Comparison of ENCODE assay signal across 8 cellular contexts in the genomic region with DNA sequence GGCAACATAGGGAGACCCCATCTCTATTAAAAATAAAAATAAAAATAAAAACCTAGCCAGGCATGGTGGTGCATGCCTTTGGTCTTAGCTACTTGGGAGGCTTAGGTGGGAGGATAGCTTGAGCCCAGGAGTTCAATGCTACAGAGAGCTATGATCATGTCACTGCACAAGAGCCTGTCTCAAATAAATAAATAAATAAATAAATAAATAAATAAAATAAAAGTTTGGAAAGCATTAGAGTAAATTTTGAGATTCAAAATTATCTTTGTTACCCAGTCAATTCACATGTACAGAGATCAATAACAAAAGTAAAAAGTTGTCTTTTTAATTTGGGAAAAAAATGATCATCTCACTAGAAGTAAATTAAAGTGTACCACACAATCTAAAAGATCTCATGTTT.
"Had no signal": no experiment of that assay in that cellular context is flagged by ENCODE, and none has a peak within 500 bp of the region (broad histone marks: within the 10 kb centered on the region; RNA-seq: fewer than 3 reads in every experiment).

No MANE protein-coding gene starts in this region.

- DNase-seq: GDM1, GF-D8 had no signal

- FAIRE-seq: G401.6, GM12878, GM12891, GM12892, GM18507, GM19239 had no signal

- ATAC-seq: GM12878 had no signal

- H3K4me3 ChIP-seq: GM12878 had no signal
